17 cellular contexts compared by ENCODE assay signal in genomic region chr7:102457352-102457924, GRCh38. TPM values are rescaled to one million over a fixed set of nuclear protein-coding genes. Genes with fewer than 3 reads are reported as not detected.
DNase-seq lines count a peak whose midpoint lies in the region; ATAC-seq, FAIRE-seq and TF ChIP-seq lines count a peak whose summit lies in the region.
"Had no signal": no experiment of that assay in that cellular context is flagged by ENCODE, and none has a peak within 500 bp of the region (broad histone marks: within the 10 kb centered on the region; RNA-seq: fewer than 3 reads in every experiment).

No MANE protein-coding gene starts in this region.

- H4K91ac ChIP-seq in H1 (replicated peaks; ENCODE audit: insufficient read length, low read length) (no peak overlapping the region), neuronal stem cell (ENCODE audit: low read depth, low read length, poor library complexity) (no peak overlapping the region)

- POLR2A ChIA-PET in SK-N-SH (lab: Yijun Ruan, JAX), result no interaction called here
- POLR2A ChIA-PET in HCT116 (lab: Charles Lee), result no interaction called here
- POLR2A ChIA-PET in H1 (lab: Charles Lee; ENCODE audit: partially characterized antibody), result interaction anchor here (1.0 to 4.5 kb wide), 5 partner anchors 8 to 61 kb away, joined by 3 to 27 read pairs (median 6); partner anchors contain the start of gene PRKRIP1

- no peak overlapping the region; the same call in 1 of the 2 replicates for H3K4me2 ChIP-seq in SK-N-SH
- H3K4me2 ChIP-seq in HCT116 (ENCODE audit: low read length), result peak overlapping the region; percentile 73
- no peak overlapping the region for H3K4me2 ChIP-seq in H1 (ENCODE audit: insufficient read depth in 1 of 2, low read depth in 2 of 2, low read length in 2 of 2)
- H3K4me2 ChIP-seq in neuronal stem cell (ENCODE audit: insufficient read depth, low read length, poor library complexity, severe bottlenecking), result no peak overlapping the region
- H3K4me2 ChIP-seq: BLaER1 had no signal

- DNase-seq in SK-N-SH (no peak), HCT116 (ENCODE audit: low read depth, low spot score) (no peak), H1 (ENCODE audit: low read depth in 1 of 2, low spot score in 2 of 2) (no peak), neuronal stem cell (ENCODE audit: low spot score) (no peak), nucleus accumbens (lab: John Stamatoyannopoulos, UW) (no peak), osteocyte (ENCODE audit: extremely low spot score, unreplicated experiment) (no peak)
- no peak for DNase-seq in activated naive CD8-positive, alpha-beta T cell treated with anti-CD3 and anti-CD28 coated beads for 36 hours
- DNase-seq: AML-193; CD8-positive, alpha-beta memory T cell; DMS53; GF-D8; GM23248; H7 had no signal

- H2BK5ac ChIP-seq in H1 (ENCODE audit: low read depth, low read length) (no peak overlapping the region), neuronal stem cell (ENCODE audit: low read length) (no peak overlapping the region)

- H3K36me3 Mint-ChIP-seq in activated naive CD8-positive, alpha-beta T cell treated with anti-CD3 and anti-CD28 coated beads for 36 hours, result peaks cover 2% of the 10 kb centered on the region
- peaks cover 4% of the 10 kb centered on the region for H3K36me3 Mint-ChIP-seq in osteocyte (ENCODE audit: unreplicated experiment)

- no peak overlapping the region for H3K18ac ChIP-seq in H1 (ENCODE audit: extremely low read depth, low read length)
- no peak overlapping the region for H3K18ac ChIP-seq in neuronal stem cell (ENCODE audit: low read length)

- RAD21 ChIA-PET in HCT116 (lab: Charles Lee; ENCODE audit: low non-redundant PET in 1 of 2, low total read pairs in 2 of 2, uncharacterized antibody in 2 of 2, unreplicated experiment in 2 of 2), result interaction anchor here in 1 of 2 experiments (1.8 kb wide), 1 partner anchor 17 kb away, joined by 5 read pairs; no protein-coding TSS in a partner anchor

- FAIRE-seq in H1 (lab: Jason Lieb, UNC), result no peak
- FAIRE-seq: GM18507 had no signal

- TF ChIP-seq POLR2A in HCT116 (IDR thresholded peaks at IDR 0.05; ENCODE audit: borderline replicate concordance, extremely low read depth, insufficient read depth, insufficient read length) (no peak), H1 (IDR thresholded peaks at IDR 0.05; ENCODE audit: control extremely low read depth in 1 of 2, low read depth in 2 of 2, low read length in 2 of 2) (no peak)

- H3K36me3 ChIP-seq in SK-N-SH (replicated peaks in 1 of 2; ENCODE audit: control insufficient read depth in 1 of 2, insufficient read depth in 2 of 2, low read length in 1 of 2) (peaks cover 9 to 19% of the 10 kb centered on the region in 2 experiments), HCT116 (ENCODE audit: control insufficient read depth in 1 of 2, insufficient read depth in 2 of 2, low read length in 2 of 2) (peaks cover 0 to 4% of the 10 kb centered on the region in 2 experiments; a peak in 3 of 4 replicates), H1 (ENCODE audit: control insufficient read depth in 2 of 4, insufficient read depth in 4 of 4, low read length in 3 of 4) (peaks cover 7 to 22% (median 17%) of the 10 kb centered on the region in 4 experiments; a peak in 5 of 8 replicates), neuronal stem cell (replicated peaks in 1 of 2; ENCODE audit: control insufficient read depth in 2 of 2, insufficient read depth in 2 of 2, low read length in 2 of 2) (peaks cover 24 to 44% of the 10 kb centered on the region in 2 donors)

- no peak overlapping the region for H3K4ac ChIP-seq in H1 (replicated peaks; ENCODE audit: insufficient read length, low read depth, low read length)
- no peak overlapping the region for H3K4ac ChIP-seq in neuronal stem cell (ENCODE audit: low read length)

- H2BK15ac ChIP-seq in H1 (ENCODE audit: low read length) (no peak overlapping the region), neuronal stem cell (ENCODE audit: low read length) (no peak overlapping the region)

- ATAC-seq in SK-N-SH treated with all-trans-retinoic acid at 6 μM for 48 hours, result no peak
- no peak for ATAC-seq in HCT116

- H4K20me1 ChIP-seq in SK-N-SH (ENCODE audit: insufficient read depth), result 0 out of 2 replicates have a peak, but pooled peaks cover 9% of the 10 kb centered on the region
- H4K20me1 ChIP-seq in HCT116 (ENCODE audit: insufficient read depth), result no peaks in the 10 kb centered on the region
- peaks cover 0 to 2% of the 10 kb centered on the region in 2 experiments for H4K20me1 ChIP-seq in H1 (replicated peaks in 1 of 2; ENCODE audit: control insufficient read depth in 1 of 2, insufficient read depth in 2 of 2, low read length in 2 of 2)

- H3K23me2 ChIP-seq in H1 (ENCODE audit: low read depth, low read length), result no peaks in the 10 kb centered on the region

- no peak overlapping the region for H4K5ac ChIP-seq in H1 (ENCODE audit: insufficient read length, low read depth, low read length)

- peaks cover 22% of the 10 kb centered on the region for H3F3A ChIP-seq in SK-N-SH (replicated peaks; ENCODE audit: insufficient read depth)

- intact Hi-C loops in HCT116 (cut with micrococcal nuclease), result loop anchor here (2.0 kb wide), 1 partner anchor 17 kb away; no protein-coding TSS in a partner anchor

- no peak overlapping the region for H2BK20ac ChIP-seq in H1 (ENCODE audit: low read length)

- H3K27ac Mint-ChIP-seq in activated naive CD8-positive, alpha-beta T cell treated with anti-CD3 and anti-CD28 coated beads for 36 hours, result no peak overlapping the region
- no peak overlapping the region for H3K27ac Mint-ChIP-seq in osteocyte (ENCODE audit: unreplicated experiment)
- H3K27ac Mint-ChIP-seq: CD8-positive, alpha-beta memory T cell had no signal

- H2AK5ac ChIP-seq in H1 (ENCODE audit: low read depth, low read length) (no peak overlapping the region), neuronal stem cell (ENCODE audit: low read depth, low read length) (no peak overlapping the region)

- CTCF ChIA-PET in SK-N-SH (lab: Yijun Ruan, JAX) (interaction anchor here (0.7 to 2.1 kb wide), 4 partner anchors 9 to 53 kb away, joined by 3 to 19 read pairs (median 8); partner anchors contain the start of genes ALKBH4 and LRWD1), HCT116 (lab: Charles Lee) (no interaction called here), H1 (lab: Charles Lee; ENCODE audit: partially characterized antibody) (interaction anchor here (1.0 to 2.1 kb wide), 4 partner anchors 9 to 185 kb away, joined by 3 to 5 read pairs (median 4); no protein-coding TSS in a partner anchor)

- TF ChIP-seq CTCF in SK-N-SH (IDR thresholded peaks at IDR 0.05), result no peak
- no peak for TF ChIP-seq CTCF in HCT116 (IDR thresholded peaks at IDR 0.05 in 2 of 3, conservative IDR thresholded peaks at IDR 0.05 in 1 of 3; ENCODE audit: borderline replicate concordance in 1 of 3, insufficient read depth in 1 of 3, low read depth in 2 of 3, low read length in 2 of 3)
- no peak for TF ChIP-seq CTCF in H1 (IDR thresholded peaks at IDR 0.05; ENCODE audit: control extremely low read depth in 1 of 3, insufficient read depth in 1 of 3, low read depth in 1 of 3, low read length in 3 of 3)
- no peak for TF ChIP-seq CTCF in osteocyte (IDR thresholded peaks at IDR 0.05)

- 94% methylated on average over 39 of the region's 40 CpGs for WGBS in SK-N-SH (ENCODE audit: low lambda C conversion rate)
- WGBS in H1 (ENCODE audit: extremely low coverage in 1 of 2, insufficient coverage in 1 of 2, insufficient read length in 1 of 2, insufficient replicate concordance in 2 of 2, low coverage in 1 of 2, low lambda C conversion rate in 2 of 2, missing lambda C conversion rate in 1 of 2), 2 experiments, result 97% methylated on average over 39 of the region's 40 CpGs; no CpG with 5 or more reads in 1 of the 2 experiments
- no CpG with 5 or more reads among the region's 40 CpGs for WGBS in neuronal stem cell (ENCODE audit: extremely low coverage in 2 of 2, insufficient read length in 2 of 2, insufficient replicate concordance in 1 of 2), 2 donors

- H3K4me3 Mint-ChIP-seq in activated naive CD8-positive, alpha-beta T cell treated with anti-CD3 and anti-CD28 coated beads for 36 hours, result no peak overlapping the region
- H3K4me3 Mint-ChIP-seq in osteocyte (ENCODE audit: unreplicated experiment), result no peak overlapping the region

- TF ChIP-seq EP300 in SK-N-SH (IDR thresholded peaks at IDR 0.05; ENCODE audit: borderline replicate concordance in 1 of 2, low read depth in 1 of 2, low read length in 1 of 2) (no peak), H1 (IDR thresholded peaks at IDR 0.05; ENCODE audit: borderline replicate concordance in 1 of 2, low read depth in 2 of 2, low read length in 2 of 2) (no peak)

- H3K9ac ChIP-seq in SK-N-SH (peak overlapping the region; percentile 2; the same call in 1 of the 2 replicates), HCT116 (ENCODE audit: low read length) (0 out of 2 replicates have a peak overlapping the region, but pooled peaks have one; percentile 32), H1 (replicated peaks in 1 of 4; ENCODE audit: extremely low read depth in 1 of 4, low read depth in 3 of 4, low read length in 3 of 4) (no peak overlapping the region), neuronal stem cell (ENCODE audit: low read depth, low read length, poor library complexity) (peak overlapping the region; percentile 84)
- H3K9ac ChIP-seq: BLaER1, GM23248 had no signal

- H3K14ac ChIP-seq in H1 (ENCODE audit: insufficient read length), result no peak overlapping the region
- no peak overlapping the region for H3K14ac ChIP-seq in neuronal stem cell (ENCODE audit: low read length)

- H4K8ac ChIP-seq in H1 (ENCODE audit: extremely low read depth, insufficient read depth, low read length), result peak overlapping the region; percentile 68; the same call in 1 of the 2 replicates
- H4K8ac ChIP-seq in neuronal stem cell (ENCODE audit: low read depth, low read length), result no peak overlapping the region

- H2BK12ac ChIP-seq in H1 (ENCODE audit: low read depth, low read length) (no peak overlapping the region), neuronal stem cell (ENCODE audit: low read length) (no peak overlapping the region)

- H3K4me1 Mint-ChIP-seq in activated naive CD8-positive, alpha-beta T cell treated with anti-CD3 and anti-CD28 coated beads for 36 hours, result no peaks in the 10 kb centered on the region
- H3K4me1 Mint-ChIP-seq in osteocyte (ENCODE audit: unreplicated experiment), result peaks cover under 1% of the 10 kb centered on the region

- no peaks in the 10 kb centered on the region for H3K27me3 ChIP-seq in SK-N-SH (ENCODE audit: insufficient read depth)
- H3K27me3 ChIP-seq in HCT116 (ENCODE audit: insufficient read depth, low read length), result no peaks in the 10 kb centered on the region
- H3K27me3 ChIP-seq in H1 (replicated peaks in 1 of 4; ENCODE audit: control insufficient read depth in 3 of 4, extremely low read depth in 1 of 4, insufficient read depth in 3 of 4, low read length in 3 of 4), result no peaks in the 10 kb centered on the region; a peak in 1 of 7 replicates
- H3K27me3 ChIP-seq in neuronal stem cell (ENCODE audit: control insufficient read depth in 3 of 3, insufficient read depth in 3 of 3, low read depth in 1 of 3, low read length in 3 of 3), result no peaks in the 10 kb centered on the region
- H3K27me3 ChIP-seq: BLaER1 had no signal

- BruUV-seq in HCT116 (replicated peaks; lab: Mats Ljungman, UMichigan), result no TSS peak

- H3K9me2 ChIP-seq in SK-N-SH (no peaks in the 10 kb centered on the region), HCT116 (ENCODE audit: insufficient read depth) (no peaks in the 10 kb centered on the region)

- H3K27ac ChIP-seq in SK-N-SH (ENCODE audit: low read depth in 2 of 2, low read length in 1 of 2) (peak overlapping the region in 1 of 2 experiments; percentile 43; a peak in 1 of 4 replicates), HCT116 (ENCODE audit: low read depth, low read length) (peak overlapping the region; percentile 68), H1 (ENCODE audit: low read depth, low read length) (no peak overlapping the region), neuronal stem cell (replicated peaks; ENCODE audit: low read length) (no peak overlapping the region)
- H3K27ac ChIP-seq: 22Rv1, BLaER1, GM23248 had no signal

- H2AFZ ChIP-seq in SK-N-SH (ENCODE audit: low read depth), result no peak overlapping the region
- no peak overlapping the region for H2AFZ ChIP-seq in HCT116 (ENCODE audit: low read depth, low read length, poor library complexity, severe bottlenecking)
- no peak overlapping the region for H2AFZ ChIP-seq in H1 (ENCODE audit: low read length)
- no peak overlapping the region for H2AFZ ChIP-seq in neuronal stem cell (ENCODE audit: low read length)
- H2AFZ ChIP-seq: GM23248 had no signal

- TF ChIP-seq RAD21 in SK-N-SH (IDR thresholded peaks at IDR 0.05; ENCODE audit: low read length) (no peak), HCT116 (IDR thresholded peaks at IDR 0.05; ENCODE audit: low read depth) (no peak), H1 (IDR thresholded peaks at IDR 0.05 in 1 of 2, conservative IDR thresholded peaks at IDR 0.05 in 1 of 2; ENCODE audit: low read depth in 2 of 2, low read length in 2 of 2) (no peak)

- no peak overlapping the region for H3K56ac ChIP-seq in H1 (replicated peaks; ENCODE audit: insufficient read length, low read depth, low read length)

- H3K9me3 ChIP-seq in SK-N-SH, result no peaks in the 10 kb centered on the region
- no peaks in the 10 kb centered on the region for H3K9me3 ChIP-seq in HCT116 (ENCODE audit: control insufficient read depth in 1 of 2, insufficient read depth in 1 of 2, low read depth in 1 of 2, low read length in 2 of 2)
- no peaks in the 10 kb centered on the region for H3K9me3 ChIP-seq in H1 (ENCODE audit: insufficient read depth in 2 of 2, low read depth in 1 of 2, low read length in 1 of 2)
- H3K9me3 ChIP-seq in neuronal stem cell (replicated peaks in 1 of 2; ENCODE audit: control insufficient read depth in 2 of 2, insufficient read depth in 1 of 2, low read depth in 1 of 2, low read length in 2 of 2), result no peaks in the 10 kb centered on the region
- H3K9me3 ChIP-seq: BLaER1 had no signal

- H3K4me3 ChIP-seq in SK-N-SH (ENCODE audit: low read depth in 2 of 2, low read length in 1 of 2), result no peak overlapping the region
- H3K4me3 ChIP-seq in HCT116 (replicated peaks in 1 of 2; ENCODE audit: low read depth in 1 of 2, low read length in 2 of 2), result no peak overlapping the region
- no peak overlapping the region for H3K4me3 ChIP-seq in H1 (ENCODE audit: extremely low read depth in 1 of 4, insufficient read depth in 2 of 4, low read depth in 3 of 4, low read length in 4 of 4)
- H3K4me3 ChIP-seq in neuronal stem cell (ENCODE audit: low read length in 2 of 2), result no peak overlapping the region
- H3K4me3 ChIP-seq: BLaER1, GM23248 had no signal

- no peak overlapping the region for H2BK120ac ChIP-seq in H1 (replicated peaks; ENCODE audit: low read depth, low read length)
- H2BK120ac ChIP-seq in neuronal stem cell (ENCODE audit: low read depth, low read length), result no peak overlapping the region

- H3K27me3 Mint-ChIP-seq in activated naive CD8-positive, alpha-beta T cell treated with anti-CD3 and anti-CD28 coated beads for 36 hours, result no peaks in the 10 kb centered on the region
- H3K27me3 Mint-ChIP-seq in osteocyte (ENCODE audit: unreplicated experiment), result no peaks in the 10 kb centered on the region
- H3K27me3 Mint-ChIP-seq: CD8-positive, alpha-beta memory T cell had no signal

- H3K79me1 ChIP-seq in H1 (ENCODE audit: low read depth, low read length) (peaks cover 6% of the 10 kb centered on the region; the same call in 1 of the 2 replicates), neuronal stem cell (ENCODE audit: low read depth, low read length) (no peaks in the 10 kb centered on the region)

- H3K4me1 ChIP-seq in SK-N-SH (ENCODE audit: control insufficient read depth in 1 of 2, insufficient read depth in 2 of 2, low read depth in 1 of 2, low read length in 1 of 2) (peaks cover 0 to 9% of the 10 kb centered on the region in 2 experiments; a peak in 2 of 4 replicates), HCT116 (ENCODE audit: control insufficient read depth in 1 of 2, insufficient read depth in 2 of 2, low read length in 2 of 2) (peaks cover 21 to 23% of the 10 kb centered on the region in 2 experiments), H1 (replicated peaks in 1 of 4; ENCODE audit: control insufficient read depth in 3 of 4, insufficient read depth in 4 of 4, low read length in 3 of 4) (no peaks in the 10 kb centered on the region), neuronal stem cell (ENCODE audit: control insufficient read depth in 2 of 2, insufficient read depth in 1 of 2, low read depth in 1 of 2, low read length in 2 of 2) (no peaks in the 10 kb centered on the region)

- no peaks in the 10 kb centered on the region for H3K9me3 Mint-ChIP-seq in activated naive CD8-positive, alpha-beta T cell treated with anti-CD3 and anti-CD28 coated beads for 36 hours
- H3K9me3 Mint-ChIP-seq in osteocyte (ENCODE audit: unreplicated experiment), result no peaks in the 10 kb centered on the region
- H3K9me3 Mint-ChIP-seq: CD8-positive, alpha-beta memory T cell had no signal

- H3K23ac ChIP-seq in H1 (ENCODE audit: insufficient read length), result no peak overlapping the region
- peak overlapping the region; percentile 73 for H3K23ac ChIP-seq in neuronal stem cell (ENCODE audit: low read depth, low read length, poor library complexity)

- peaks cover 13% of the 10 kb centered on the region; the same call in 1 of the 2 replicates for H3K79me2 ChIP-seq in SK-N-SH (ENCODE audit: insufficient read depth)
- peaks cover 10% of the 10 kb centered on the region; the same call in 1 of the 2 replicates for H3K79me2 ChIP-seq in HCT116 (ENCODE audit: insufficient read depth, low read length)
- no peaks in the 10 kb centered on the region; a peak in 1 of 4 replicates for H3K79me2 ChIP-seq in H1 (ENCODE audit: control insufficient read depth in 1 of 2, insufficient read depth in 2 of 2, low read length in 2 of 2)

RNA-seq across cellular contexts. Expression of gene ALKBH4, which starts 7.2 kb away (rescaled TPM):
- polyA plus RNA-seq in SK-N-SH (2012; rRNA removed), result 13.7 and 18.1 TPM in 2 replicates
- polyA plus RNA-seq in SK-N-SH (2012; cell fraction: cytosol; rRNA removed), result 7.6 and 13.8 TPM in 2 replicates
- 6.0 and 10.8 TPM in 2 replicates for polyA plus RNA-seq in SK-N-SH (2012; cell fraction: nucleus; rRNA removed)
- total RNA-seq in HCT116 (2021; ENCODE audit: unreplicated experiment), result 14.9 TPM
- polyA plus RNA-seq in HCT116 (2012), result 8.1 and 10.8 TPM in 2 replicates
- 16.6 and 17.7 TPM in 2 replicates for total RNA-seq in H1 (2021; fragmentation: NEBNext Ultra II Directional; extraction: Animal tissue kit (Norgen Biotek cat#: 25700))
- polyA plus RNA-seq in H1 (2011; rRNA removed), result 10.2 and 14.2 TPM in 2 replicates
- 14.9 TPM for polyA plus RNA-seq in H1 (2011; cell fraction: cytosol; rRNA removed)
- polyA plus RNA-seq in H1 (2011; cell fraction: nucleus; rRNA removed), result 7.7 TPM
- polyA plus RNA-seq in H1 (2012, experiment 1 of 2), result 10.7 to 14.9 TPM (median 12.4 TPM) in 4 replicates
- 13.3 TPM for polyA plus RNA-seq in H1 (2012, experiment 2 of 2)
- polyA plus RNA-seq in H1 (2013, experiment 1 of 2), result 12.5 TPM
- 12.3 TPM for polyA plus RNA-seq in H1 (2013, experiment 2 of 2)
- polyA minus RNA-seq in H1 (2011; rRNA and poly(A)+ RNA removed), result 1.9 and 3.4 TPM in 2 replicates
- 6.5 TPM for polyA minus RNA-seq in H1 (2011; cell fraction: cytosol; rRNA and poly(A)+ RNA removed)
- polyA minus RNA-seq in H1 (2011; cell fraction: nucleus; rRNA and poly(A)+ RNA removed), result 7.7 TPM
- 13.2 TPM for polyA plus RNA-seq in neuronal stem cell (2013, experiment 1 of 2)
- 13.2 TPM for polyA plus RNA-seq in neuronal stem cell (2013, experiment 2 of 2)
- total RNA-seq in activated naive CD8-positive, alpha-beta T cell treated with anti-CD3 and anti-CD28 coated beads for 36 hours, result 10 to 100 TPM in 1 of 2 experiments, 1 to 10 TPM in 1; 8.8 to 10.1 TPM
- 11.9 and 13.9 TPM in 2 replicates for total RNA-seq in osteocyte

RNA-seq across cellular contexts. Expression of gene LRWD1, which starts 7.3 kb away (rescaled TPM):
- polyA plus RNA-seq in SK-N-SH (2012; rRNA removed) (44.9 and 53.2 TPM in 2 replicates), H1 (2011; rRNA removed) (23.4 and 33.7 TPM in 2 replicates)
- polyA plus RNA-seq in SK-N-SH (2012; cell fraction: cytosol; rRNA removed), result 21.1 and 32.5 TPM in 2 replicates
- polyA plus RNA-seq in SK-N-SH (2012; cell fraction: nucleus; rRNA removed), result 89.9 and 156 TPM in 2 replicates
- total RNA-seq in HCT116 (2021; ENCODE audit: unreplicated experiment) (39.5 TPM), osteocyte (20.1 and 22.1 TPM in 2 replicates)
- polyA plus RNA-seq in HCT116 (2012), result 27.4 and 29.2 TPM in 2 replicates
- 26.8 and 28.5 TPM in 2 replicates for total RNA-seq in H1 (2021; fragmentation: NEBNext Ultra II Directional; extraction: Animal tissue kit (Norgen Biotek cat#: 25700))
- polyA plus RNA-seq in H1 (2011; cell fraction: cytosol; rRNA removed), result 32.4 TPM
- 53.1 TPM for polyA plus RNA-seq in H1 (2011; cell fraction: nucleus; rRNA removed)
- 12.8 to 28.5 TPM (median 23.6 TPM) in 4 replicates for polyA plus RNA-seq in H1 (2012, experiment 1 of 2)
- polyA plus RNA-seq in H1 (2012, experiment 2 of 2), result 24.2 TPM
- 11.8 TPM for polyA plus RNA-seq in H1 (2013, experiment 1 of 2)
- polyA plus RNA-seq in H1 (2013, experiment 2 of 2), result 10.4 TPM
- 13.8 and 20.8 TPM in 2 replicates for polyA minus RNA-seq in H1 (2011; rRNA and poly(A)+ RNA removed)
- 17.4 TPM for polyA minus RNA-seq in H1 (2011; cell fraction: cytosol; rRNA and poly(A)+ RNA removed)
- polyA minus RNA-seq in H1 (2011; cell fraction: nucleus; rRNA and poly(A)+ RNA removed), result 20.7 TPM
- polyA plus RNA-seq in neuronal stem cell (2013, experiment 1 of 2), result 11.0 TPM
- polyA plus RNA-seq in neuronal stem cell (2013, experiment 2 of 2), result 11.6 TPM
- 10 to 100 TPM; 20.1 to 20.7 TPM for total RNA-seq in activated naive CD8-positive, alpha-beta T cell treated with anti-CD3 and anti-CD28 coated beads for 36 hours

RNA-seq across cellular contexts. Expression of gene POLR2J, which starts 21.3 kb away (rescaled TPM):
- polyA plus RNA-seq in SK-N-SH (2012; rRNA removed) (290 and 299 TPM in 2 replicates), H1 (2011; rRNA removed) (109 and 113 TPM in 2 replicates)
- 218 and 258 TPM in 2 replicates for polyA plus RNA-seq in SK-N-SH (2012; cell fraction: cytosol; rRNA removed)
- polyA plus RNA-seq in SK-N-SH (2012; cell fraction: nucleus; rRNA removed), result 70.9 and 86.9 TPM in 2 replicates
- total RNA-seq in HCT116 (2021; ENCODE audit: unreplicated experiment) (54.9 TPM), osteocyte (45.2 and 45.4 TPM in 2 replicates)
- polyA plus RNA-seq in HCT116 (2012), result 89.9 and 111 TPM in 2 replicates
- total RNA-seq in H1 (2021; fragmentation: NEBNext Ultra II Directional; extraction: Animal tissue kit (Norgen Biotek cat#: 25700)), result 54.1 TPM in 2 replicates
- 122 TPM for polyA plus RNA-seq in H1 (2011; cell fraction: cytosol; rRNA removed)
- 86.3 TPM for polyA plus RNA-seq in H1 (2011; cell fraction: nucleus; rRNA removed)
- polyA plus RNA-seq in H1 (2012, experiment 1 of 2), result 67.0 to 98.0 TPM (median 84.3 TPM) in 4 replicates
- polyA plus RNA-seq in H1 (2012, experiment 2 of 2), result 76.1 TPM
- 137 TPM for polyA plus RNA-seq in H1 (2013, experiment 1 of 2)
- 144 TPM for polyA plus RNA-seq in H1 (2013, experiment 2 of 2)
- polyA minus RNA-seq in H1 (2011; rRNA and poly(A)+ RNA removed), result 25.6 and 27.0 TPM in 2 replicates
- 18.2 TPM for polyA minus RNA-seq in H1 (2011; cell fraction: cytosol; rRNA and poly(A)+ RNA removed)
- 109 TPM for polyA minus RNA-seq in H1 (2011; cell fraction: nucleus; rRNA and poly(A)+ RNA removed)
- 136 TPM for polyA plus RNA-seq in neuronal stem cell (2013, experiment 1 of 2)
- 136 TPM for polyA plus RNA-seq in neuronal stem cell (2013, experiment 2 of 2)
- 10 to 100 TPM; 63.5 to 67.1 TPM for total RNA-seq in activated naive CD8-positive, alpha-beta T cell treated with anti-CD3 and anti-CD28 coated beads for 36 hours

RNA-seq across cellular contexts. Expression of gene ORAI2, which starts 24.1 kb away (rescaled TPM):
- 78.7 and 85.8 TPM in 2 replicates for polyA plus RNA-seq in SK-N-SH (2012; rRNA removed)
- 45.2 and 61.9 TPM in 2 replicates for polyA plus RNA-seq in SK-N-SH (2012; cell fraction: cytosol; rRNA removed)
- 38.0 and 52.2 TPM in 2 replicates for polyA plus RNA-seq in SK-N-SH (2012; cell fraction: nucleus; rRNA removed)
- total RNA-seq in HCT116 (2021; ENCODE audit: unreplicated experiment), result 13.2 TPM
- 10.3 and 14.2 TPM in 2 replicates for polyA plus RNA-seq in HCT116 (2012)
- 20.7 and 22.9 TPM in 2 replicates for total RNA-seq in H1 (2021; fragmentation: NEBNext Ultra II Directional; extraction: Animal tissue kit (Norgen Biotek cat#: 25700))
- polyA plus RNA-seq in H1 (2011; rRNA removed), result 35.2 and 49.8 TPM in 2 replicates
- polyA plus RNA-seq in H1 (2011; cell fraction: cytosol; rRNA removed), result 30.9 TPM
- polyA plus RNA-seq in H1 (2011; cell fraction: nucleus; rRNA removed), result 22.4 TPM
- polyA plus RNA-seq in H1 (2012, experiment 1 of 2), result 14.2 to 25.3 TPM (median 22.8 TPM) in 4 replicates
- 15.5 TPM for polyA plus RNA-seq in H1 (2012, experiment 2 of 2)
- polyA plus RNA-seq in H1 (2013, experiment 1 of 2), result 17.4 TPM
- 16.4 TPM for polyA plus RNA-seq in H1 (2013, experiment 2 of 2)
- 18.7 and 27.7 TPM in 2 replicates for polyA minus RNA-seq in H1 (2011; rRNA and poly(A)+ RNA removed)
- polyA minus RNA-seq in H1 (2011; cell fraction: cytosol; rRNA and poly(A)+ RNA removed), result 24.6 TPM
- 17.7 TPM for polyA minus RNA-seq in H1 (2011; cell fraction: nucleus; rRNA and poly(A)+ RNA removed)
- 31.9 TPM for polyA plus RNA-seq in neuronal stem cell (2013, experiment 1 of 2)
- 32.2 TPM for polyA plus RNA-seq in neuronal stem cell (2013, experiment 2 of 2)
- total RNA-seq in activated naive CD8-positive, alpha-beta T cell treated with anti-CD3 and anti-CD28 coated beads for 36 hours, result 10 to 100 TPM; 41.4 to 46.2 TPM
- 46.3 and 47.8 TPM in 2 replicates for total RNA-seq in osteocyte

Comparison
In these comparisons a context has a peak if more than half of its experiments do, and no peak if none do; other contexts are left out.
1. H3K9ac ChIP-seq: peak in SK-N-SH (single experiment), HCT116 (single experiment) and neuronal stem cell (single experiment); none in H1 (0 of 4).